ENCODE assay signal across 21 cellular contexts in genomic region chr1:147568551-147568950, GRCh38.
"Had no signal": no experiment of that assay in that cellular context is flagged by ENCODE, and none has a peak within 500 bp of the region (broad histone marks: within the 10 kb centered on the region; RNA-seq: fewer than 3 reads in every experiment).

No MANE protein-coding gene starts in this region.

- H3K36me3 Mint-ChIP-seq: natural killer cell treated with Interleukin-12 subunit alpha and Interleukin-12 subunit beta and Interleukin-15 and Interleukin-18, amount 100 ng/mL, for 72 hours; stimulated activated memory B cell treated with anti-CD40 and anti-IgM and Interleukin-4, amounts not matched to agents 10 μg/mL and 1 μg/mL and 100 μg/mL, for 72 hours had no signal

- H3K4me1 Mint-ChIP-seq: stimulated activated memory B cell treated with anti-CD40 and anti-IgM and Interleukin-4, amounts not matched to agents 10 μg/mL and 1 μg/mL and 100 μg/mL, for 72 hours had no signal

- H3K9me3 Mint-ChIP-seq: effector memory CD8-positive, alpha-beta T cell; natural killer cell treated with Interleukin-12 subunit alpha and Interleukin-12 subunit beta and Interleukin-15 and Interleukin-18, amount 100 ng/mL, for 72 hours; stimulated activated memory B cell treated with anti-CD40 and anti-IgM and Interleukin-4, amounts not matched to agents 10 μg/mL and 1 μg/mL and 100 μg/mL, for 72 hours had no signal

- H3K4me3 Mint-ChIP-seq: effector memory CD8-positive, alpha-beta T cell; natural killer cell treated with Interleukin-12 subunit alpha and Interleukin-12 subunit beta and Interleukin-15 and Interleukin-18, amount 100 ng/mL, for 72 hours; neural crest cell; stimulated activated memory B cell treated with anti-CD40 and anti-IgM and Interleukin-4, amounts not matched to agents 10 μg/mL and 1 μg/mL and 100 μg/mL, for 72 hours had no signal

- H3K27ac ChIP-seq: coronary artery, esophagus squamous epithelium, heart right ventricle, lower lobe of right lung, psoas muscle, sigmoid colon, suprapubic skin, transverse colon, vagina had no signal

- H3K4me1 ChIP-seq: lower lobe of right lung, psoas muscle, sigmoid colon, suprapubic skin, vagina had no signal

- H3K4me3 ChIP-seq: coronary artery, esophagus squamous epithelium, heart right ventricle, lower lobe of right lung, psoas muscle, sigmoid colon, suprapubic skin, transverse colon, vagina had no signal

- H3K36me3 ChIP-seq: esophagus squamous epithelium, heart right ventricle, lower lobe of right lung, sigmoid colon, suprapubic skin, transverse colon, vagina had no signal

- DNase-seq: dermis blood vessel endothelial cell; effector memory CD8-positive, alpha-beta T cell; esophagus squamous epithelium; foreskin melanocyte; glutamatergic neuron; heart right ventricle; hippocampal formation; left ventricle myocardium superior; lower lobe of right lung; psoas muscle; right cardiac atrium; sigmoid colon; stimulated activated CD4-positive, alpha-beta T cell treated with anti-CD3 and anti-CD28 coated beads, Interleukin-4, amount 100 ng/mL, for 4 hours; stimulated activated naive CD8-positive, alpha-beta T cell treated with anti-CD3 and anti-CD28 coated beads, Interleukin-15, Interleukin-2, amounts not matched to agents 100 U/mL and 50 U/mL, for 24 hours; transverse colon had no signal

- H3K27me3 ChIP-seq: esophagus squamous epithelium, heart right ventricle, sigmoid colon, suprapubic skin, transverse colon, vagina had no signal

- H3K27ac Mint-ChIP-seq: effector memory CD8-positive, alpha-beta T cell; natural killer cell treated with Interleukin-12 subunit alpha and Interleukin-12 subunit beta and Interleukin-15 and Interleukin-18, amount 100 ng/mL, for 72 hours; stimulated activated memory B cell treated with anti-CD40 and anti-IgM and Interleukin-4, amounts not matched to agents 10 μg/mL and 1 μg/mL and 100 μg/mL, for 72 hours had no signal

- H3K9me3 ChIP-seq: esophagus squamous epithelium, heart right ventricle, lower lobe of right lung, psoas muscle, sigmoid colon, suprapubic skin, transverse colon, vagina had no signal

- ATAC-seq: effector memory CD8-positive, alpha-beta T cell; heart right ventricle; left ventricle myocardium superior; lower lobe of right lung; natural killer cell treated with Interleukin-12 subunit alpha and Interleukin-12 subunit beta and Interleukin-15 and Interleukin-18, amount 100 ng/mL, for 72 hours; psoas muscle; right cardiac atrium; stimulated activated memory B cell treated with anti-CD40 and anti-IgM and Interleukin-4, amounts not matched to agents 10 μg/mL and 1 μg/mL and 100 μg/mL, for 72 hours; stimulated activated naive CD8-positive, alpha-beta T cell treated with anti-CD3 and anti-CD28 coated beads, Interleukin-15, Interleukin-2, amounts not matched to agents 100 U/mL and 50 U/mL, for 24 hours had no signal
